33 cellular contexts compared by ENCODE assay signal in genomic region chr17:68320943-68321557, GRCh38.
"Had no signal": no experiment of that assay in that cellular context is flagged by ENCODE, and none has a peak within 500 bp of the region (broad histone marks: within the 10 kb centered on the region; RNA-seq: fewer than 3 reads in every experiment).

No MANE protein-coding gene starts in this region.

- H2AFZ ChIP-seq: PC-9 had no signal

- H3K27ac Mint-ChIP-seq: activated CD4-positive, alpha-beta memory T cell treated with anti-CD3 and anti-CD28 coated beads, Interleukin-2, amount 10 ng/mL, durations not matched to agents 7 days and 5 days; activated CD8-positive, alpha-beta memory T cell treated with anti-CD3 and anti-CD28 coated beads, Interleukin-2, amount 10 ng/mL, durations not matched to agents 7 days and 5 days; activated naive CD4-positive, alpha-beta T cell treated with anti-CD3 and anti-CD28 coated beads, Interleukin-2, amount 10 ng/mL, durations not matched to agents 7 days and 5 days; activated naive CD8-positive, alpha-beta T cell; activated naive CD8-positive, alpha-beta T cell treated with anti-CD3 and anti-CD28 coated beads, Interleukin-2, amount 50 U/mL, for 24 hours had no signal

- H3K27me3 ChIP-seq: brain microvascular endothelial cell had no signal

- H3K4me3 Mint-ChIP-seq: activated CD4-positive, alpha-beta memory T cell treated with anti-CD3 and anti-CD28 coated beads, Interleukin-2, amount 10 ng/mL, durations not matched to agents 7 days and 5 days; activated CD8-positive, alpha-beta memory T cell treated with anti-CD3 and anti-CD28 coated beads, Interleukin-2, amount 10 ng/mL, durations not matched to agents 7 days and 5 days; activated naive CD4-positive, alpha-beta T cell treated with anti-CD3 and anti-CD28 coated beads, Interleukin-2, amount 10 ng/mL, durations not matched to agents 7 days and 5 days; activated naive CD8-positive, alpha-beta T cell; activated naive CD8-positive, alpha-beta T cell treated with anti-CD3 and anti-CD28 coated beads, Interleukin-2, amount 50 U/mL, for 24 hours had no signal

- FAIRE-seq: RCC 7860 had no signal

- H3K36me3 Mint-ChIP-seq: activated naive CD8-positive, alpha-beta T cell had no signal

- DNase-seq: activated CD4-positive, alpha-beta memory T cell treated with anti-CD3 and anti-CD28 coated beads, Interleukin-2, amount 10 ng/mL, durations not matched to agents 7 days and 5 days; activated CD4-positive, alpha-beta T cell treated with anti-CD3 and anti-CD28 coated beads for 1 hour; activated CD4-positive, alpha-beta T cell treated with anti-CD3 and anti-CD28 coated beads for 48 hours; activated CD4-positive, CD25-positive, alpha-beta regulatory T cell; activated CD8-positive, alpha-beta memory T cell treated with anti-CD3 and anti-CD28 coated beads for 24 hours; activated CD8-positive, alpha-beta memory T cell treated with anti-CD3 and anti-CD28 coated beads, Interleukin-2, amount 10 ng/mL, durations not matched to agents 7 days and 5 days; activated CD8-positive, alpha-beta memory T cell treated with anti-CD3 and anti-CD28 coated beads, Interleukin-2, amount 50 U/mL, for 48 hours; activated effector memory CD4-positive, alpha-beta T cell treated with Interleukin-2 at 50 U/mL for 16 hours; activated naive CD4-positive, alpha-beta T cell treated with anti-CD3 and anti-CD28 coated beads, Interleukin-2, amount 10 ng/mL, durations not matched to agents 7 days and 5 days; activated naive CD8-positive, alpha-beta T cell treated with anti-CD3 and anti-CD28 coated beads, Interleukin-2, amount 50 U/mL, for 24 hours; activated T-cell treated with anti-CD3 and anti-CD28 coated beads, Interleukin-2, amount 50 U/mL, for 48 hours; brain microvascular endothelial cell; central memory CD4-positive, alpha-beta T cell; MM.1S; MV-4-11; NCI-H1092; NCI-H146; NCI-H187; NCI-H2029 treated with DMSO at 0.1 percent for 48 hours; NCI-H2107; NCI-H510A; NCI-H748 treated with DMSO at 0.1 percent for 48 hours; NK-92 treated with Interleukin-12 subunit alpha and Interleukin-12 subunit beta, amount 100 ng/mL, for 24 hours; PC-9; Right ventricle myocardium superior; SW 1271; T-helper 1 cell; T-helper 2 cell; T-helper 9 cell had no signal

- H3K27ac ChIP-seq: brain microvascular endothelial cell, KMS-11, PC-9, VCaP had no signal

- H3K4me2 ChIP-seq: KMS-11, PC-9 had no signal

- H3K4me3 ChIP-seq: PC-9 had no signal

- ATAC-seq: activated CD8-positive, alpha-beta memory T cell treated with anti-CD3 and anti-CD28 coated beads, Interleukin-2, amount 10 ng/mL, durations not matched to agents 7 days and 5 days; activated naive CD8-positive, alpha-beta T cell treated with anti-CD3 and anti-CD28 coated beads, Interleukin-2, amount 50 U/mL, for 24 hours had no signal

- H3K27me3 Mint-ChIP-seq: activated CD4-positive, alpha-beta memory T cell treated with anti-CD3 and anti-CD28 coated beads, Interleukin-2, amount 10 ng/mL, durations not matched to agents 7 days and 5 days; activated CD8-positive, alpha-beta memory T cell treated with anti-CD3 and anti-CD28 coated beads, Interleukin-2, amount 10 ng/mL, durations not matched to agents 7 days and 5 days; activated naive CD8-positive, alpha-beta T cell; activated naive CD8-positive, alpha-beta T cell treated with anti-CD3 and anti-CD28 coated beads, Interleukin-2, amount 50 U/mL, for 24 hours had no signal

- H3K9ac ChIP-seq: KMS-11 had no signal

- H3K36me3 ChIP-seq: brain microvascular endothelial cell had no signal
